In the genomic region with DNA sequence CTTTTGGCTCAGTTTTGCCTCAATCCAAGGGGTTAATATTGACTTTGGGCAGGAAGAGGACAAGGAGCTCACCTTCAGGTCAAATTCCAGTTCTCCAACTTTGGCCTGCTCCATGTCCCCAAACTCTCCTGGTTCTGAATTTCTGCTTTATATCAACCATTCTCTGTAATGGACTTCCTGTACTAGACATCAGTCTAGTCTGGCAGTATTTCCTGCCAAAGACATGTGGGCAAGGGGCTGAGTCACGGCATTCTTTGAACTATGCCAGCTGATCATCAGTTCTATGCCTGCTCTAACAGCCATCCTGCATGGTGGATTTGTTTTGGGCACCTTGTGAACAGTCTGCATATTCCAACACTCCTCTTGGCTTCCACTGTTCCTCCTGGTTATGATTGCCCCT, we compare ENCODE assay signal across 9 cellular contexts.
A peak's percentile ranks its signal among the peaks of the same experiment; 100 is the strongest.
DNase-seq lines count a peak whose midpoint lies in the region; ATAC-seq, FAIRE-seq and TF ChIP-seq lines count a peak whose summit lies in the region.
"Had no signal": no experiment of that assay in that cellular context is flagged by ENCODE, and none has a peak within 500 bp of the region (broad histone marks: within the 10 kb centered on the region; RNA-seq: fewer than 3 reads in every experiment).

No MANE protein-coding gene starts in this region.

- peak overlapping the region; percentile 40 for H3K27ac ChIP-seq in A673 (ENCODE audit: low read depth, low read length, poor library complexity, severe bottlenecking)
- H3K27ac ChIP-seq: VCaP had no signal

- no TSS peak for BruUV-seq in A673 (replicated peaks; lab: Mats Ljungman, UMichigan)

- H3K27me3 ChIP-seq in A673 (replicated peaks; ENCODE audit: insufficient read depth, low read depth, low read length, poor library complexity): no peaks in the 10 kb centered on the region

- TF ChIP-seq CTCF in A673 (conservative IDR thresholded peaks at IDR 0.05; ENCODE audit: low read depth, low read length): no peak

- peaks cover 50% of the 10 kb centered on the region for H3K4me1 Mint-ChIP-seq in stimulated activated naive CD8-positive, alpha-beta T cell treated with anti-CD3 and anti-CD28 coated beads, Interleukin-15, amount 100 ng/mL, for 72 hours

- peaks cover 16% of the 10 kb centered on the region for H3K9me3 ChIP-seq in A673 (ENCODE audit: low read depth, low read length, poor library complexity, severe bottlenecking)

- peak overlapping the region; percentile 46 to 51 for H3K4me3 Mint-ChIP-seq in stimulated activated naive CD8-positive, alpha-beta T cell treated with anti-CD3 and anti-CD28 coated beads, Interleukin-15, amount 100 ng/mL, for 72 hours

- peaks cover 15% of the 10 kb centered on the region for H3K36me3 ChIP-seq in A673 (ENCODE audit: insufficient read depth, low read length, poor library complexity, severe bottlenecking)

- DNase-seq in A673 (ENCODE audit: low spot score) (peak; percentile 60), HTR-8/SVneo (ENCODE audit: insufficient read length, low spot score) (peak; percentile 38), hepatic stellate cell (ENCODE audit: low spot score) (peak; percentile 5), germinal center (ENCODE audit: low spot score) (no peak), NCI-H2196 (lab: John Stamatoyannopoulos, UW; ENCODE audit: unreplicated experiment) (no peak)
- peak; percentile 75 for DNase-seq in activated CD8-positive, alpha-beta memory T cell treated with anti-CD3 and anti-CD28 coated beads, Interleukin-2, amount 50 U/mL, for 4 hours
- peak; percentile 24 to 56 for DNase-seq in stimulated activated naive CD8-positive, alpha-beta T cell treated with anti-CD3 and anti-CD28 coated beads, Interleukin-15, amount 100 ng/mL, for 72 hours

- no peaks in the 10 kb centered on the region for H3K27me3 Mint-ChIP-seq in stimulated activated naive CD8-positive, alpha-beta T cell treated with anti-CD3 and anti-CD28 coated beads, Interleukin-15, amount 100 ng/mL, for 72 hours

- peak; percentile 26 for FAIRE-seq in HTR-8/SVneo (lab: Jason Lieb, UNC)

- intact Hi-C loops in A673 (cut with micrococcal nuclease; ENCODE audit: unreplicated experiment): loop anchor here (10.0 kb wide), 1 partner anchor 624 kb away; no protein-coding TSS in a partner anchor

- peaks cover 0 to 4% of the 10 kb centered on the region in 2 donors for H3K9me3 Mint-ChIP-seq in stimulated activated naive CD8-positive, alpha-beta T cell treated with anti-CD3 and anti-CD28 coated beads, Interleukin-15, amount 100 ng/mL, for 72 hours

- POLR2A ChIA-PET in A673 (lab: Charles Lee; ENCODE audit: low non-redundant PET): no interaction called here

- peak; percentile 70 for ATAC-seq in stimulated activated naive CD8-positive, alpha-beta T cell treated with anti-CD3 and anti-CD28 coated beads, Interleukin-15, amount 100 ng/mL, for 72 hours
- no peak for ATAC-seq in GM18867 (IDR thresholded peaks at IDR 0.05; ENCODE audit: unreplicated experiment)

- H3K4me1 ChIP-seq in A673 (ENCODE audit: insufficient read depth, low read length, poor library complexity, severe bottlenecking): peaks cover 58% of the 10 kb centered on the region

- no peak overlapping the region for H3K4me3 ChIP-seq in A673 (ENCODE audit: low read depth, low read length, poor library complexity, severe bottlenecking)

- H3K27ac Mint-ChIP-seq in stimulated activated naive CD8-positive, alpha-beta T cell treated with anti-CD3 and anti-CD28 coated beads, Interleukin-15, amount 100 ng/mL, for 72 hours: peak overlapping the region; percentile 10 to 62

- CTCF ChIA-PET in A673 (lab: Charles Lee): no interaction called here

Comparison
In these comparisons a context has a peak if more than half of its experiments do, and no peak if none do; other contexts are left out.
1. DNase-seq: peak in A673 (single experiment), HTR-8/SVneo (single experiment), activated CD8-positive, alpha-beta memory T cell treated with anti-CD3 and anti-CD28 coated beads, Interleukin-2, amount 50 U/mL, for 4 hours (single experiment), hepatic stellate cell (single experiment) and stimulated activated naive CD8-positive, alpha-beta T cell treated with anti-CD3 and anti-CD28 coated beads, Interleukin-15, amount 100 ng/mL, for 72 hours (2 of 2); none in germinal center (single experiment) and NCI-H2196 (single experiment).